In the genomic region with DNA sequence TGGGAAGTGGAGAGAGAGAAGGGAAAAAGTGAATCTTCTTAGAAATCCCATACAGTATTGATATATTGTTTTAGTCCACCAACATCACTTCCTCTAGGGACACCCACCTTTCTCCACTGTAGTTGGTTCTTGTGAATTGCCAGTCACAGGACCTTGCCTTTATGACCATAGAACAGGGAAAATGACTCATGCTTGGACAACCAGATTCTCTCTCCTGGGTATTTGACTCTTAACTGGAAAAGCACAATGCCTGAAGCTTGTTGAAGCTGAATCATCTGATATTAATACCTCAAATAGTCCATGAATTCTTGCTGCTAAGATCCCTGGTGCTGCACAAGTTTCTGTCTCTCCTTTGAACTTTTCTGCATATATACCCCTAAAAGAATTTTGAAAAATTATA, we compare ENCODE assay signal across 27 cellular contexts. TPM values are rescaled to one million over a fixed set of nuclear protein-coding genes. Genes with fewer than 3 reads are reported as not detected.
DNase-seq lines count a peak whose midpoint lies in the region; ATAC-seq, FAIRE-seq and TF ChIP-seq lines count a peak whose summit lies in the region.
"Had no signal": no experiment of that assay in that cellular context is flagged by ENCODE, and none has a peak within 500 bp of the region (broad histone marks: within the 10 kb centered on the region; RNA-seq: fewer than 3 reads in every experiment).

No MANE protein-coding gene starts in this region.

- H3K9me3 ChIP-seq in K562 (replicated peaks; ENCODE audit: control insufficient read depth, insufficient read depth, low read depth, low read length) (no peaks in the 10 kb centered on the region), hepatocyte (ENCODE audit: low read depth) (no peaks in the 10 kb centered on the region)
- H3K9me3 ChIP-seq: A549, ascending aorta, right lobe of liver, SJSA1, stomach, uterus had no signal

- in situ Hi-C loops in K562 (cut with MboI) = no loop called here

- BruUV-seq in K562 (replicated peaks; lab: Mats Ljungman, UMichigan) = no TSS peak

- TF ChIP-seq CTCF in AG04449 (IDR thresholded peaks at IDR 0.05; ENCODE audit: insufficient read depth, low read length, missing control alignments) (no peak), HFFc6 (IDR thresholded peaks at IDR 0.05) (no peak), K562 (IDR thresholded peaks at IDR 0.05 in 2 of 3, conservative IDR thresholded peaks at IDR 0.05 in 1 of 3; ENCODE audit: insufficient read depth in 2 of 3, low read depth in 1 of 3, low read length in 3 of 3) (no peak), hepatocyte (IDR thresholded peaks at IDR 0.05; ENCODE audit: poor library complexity) (no peak)

- ATAC-seq in K562 (no peak), HG02884 (IDR thresholded peaks at IDR 0.05; ENCODE audit: unreplicated experiment) (no peak), HG03378 (IDR thresholded peaks at IDR 0.05; ENCODE audit: unreplicated experiment) (no peak)
- ATAC-seq: A549, esophagus mucosa, heart right ventricle, right lobe of liver had no signal

- H3K4me3 Mint-ChIP-seq in HFFc6 = no peak overlapping the region
- H3K4me3 Mint-ChIP-seq: CD8-positive, alpha-beta memory T cell; dendritic cell treated with granulocyte-macrophage colony-stimulating factor and Interleukin-4, amounts not matched to agents 40 ng/mL and 50 ng/mL, for 4 days; neural progenitor cell had no signal

- no peaks in the 10 kb centered on the region for H3K9me1 ChIP-seq in K562 (ENCODE audit: control insufficient read depth, insufficient read depth, low read length)

- POLR2A ChIA-PET in AG04449 (lab: Yijun Ruan, JAX) (no interaction called here), K562 (lab: Yijun Ruan, JAX) (interaction anchor here (0.6 to 1.0 kb wide), 3 partner anchors 12 to 138 kb away, joined by 3 read pairs; no protein-coding TSS in a partner anchor)

- DNase-seq in AG04449 (ENCODE audit: low read depth, low spot score) = peak; percentile 12
- peak; percentile 31 for DNase-seq in HFFc6
- no peak for DNase-seq in K562 (ENCODE audit: extremely low read depth in 1 of 4, low spot score in 3 of 4)
- DNase-seq in hepatocyte (ENCODE audit: low spot score) = peak; percentile 22
- DNase-seq in NCI-H1092 treated with DMSO at 0.1 percent for 48 hours (lab: John Stamatoyannopoulos, UW) = no peak
- no peak for DNase-seq in COR-L47 (lab: John Stamatoyannopoulos, UW)
- DNase-seq: activated CD8-positive, alpha-beta memory T cell treated with anti-CD3 and anti-CD28 coated beads, Interleukin-2, amount 50 U/mL, for 4 hours; CD8-positive, alpha-beta memory T cell; GDM1; heart right ventricle; NCI-H2081; NCI-H524; right lobe of liver; stimulated activated CD4-positive, alpha-beta T cell treated with anti-CD3 and anti-CD28 coated beads, Interleukin-1b, Interleukin-23, amount 100 ng/mL, for 48 hours; stomach; T1000; uterus had no signal

- H4K20me1 ChIP-seq in K562 (replicated peaks; ENCODE audit: control insufficient read depth, insufficient read depth, low read length) (no peaks in the 10 kb centered on the region), hepatocyte (ENCODE audit: insufficient read depth, poor library complexity, severe bottlenecking) (no peaks in the 10 kb centered on the region)

- H3K79me2 ChIP-seq in K562 (ENCODE audit: control insufficient read depth, insufficient read depth, low read length) (no peaks in the 10 kb centered on the region), hepatocyte (no peaks in the 10 kb centered on the region)

- CTCF ChIA-PET in AG04449 (lab: Yijun Ruan, JAX) (no interaction called here), K562 (lab: Yijun Ruan, JAX; ENCODE audit: low intra/inter-chr PET ratio) (interaction anchor here (0.7 kb wide), 1 partner anchor 416 kb away, joined by 4 read pairs; no protein-coding TSS in a partner anchor)

- no peak overlapping the region for H3K27ac ChIP-seq in K562 (ENCODE audit: extremely low read depth, low read depth, low read length)
- no peak overlapping the region for H3K27ac ChIP-seq in hepatocyte
- H3K27ac ChIP-seq: A549, ascending aorta, heart right ventricle, neural progenitor cell, right lobe of liver, SJSA1, stomach, uterus had no signal

- no peak overlapping the region for H3K4me2 ChIP-seq in K562 (ENCODE audit: insufficient read depth, low read length)
- H3K4me2 ChIP-seq in hepatocyte = no peak overlapping the region
- H3K4me2 ChIP-seq: A549, neural progenitor cell had no signal

- H3K27me3 ChIP-seq in K562 (ENCODE audit: control insufficient read depth in 2 of 2, insufficient read depth in 2 of 2, low read length in 2 of 2) = no peaks in the 10 kb centered on the region
- no peaks in the 10 kb centered on the region for H3K27me3 ChIP-seq in hepatocyte
- H3K27me3 ChIP-seq: ascending aorta, heart right ventricle, neural progenitor cell, right lobe of liver, stomach, uterus had no signal

- no peaks in the 10 kb centered on the region for H3K4me1 Mint-ChIP-seq in HFFc6 (ENCODE audit: low read depth)
- H3K4me1 Mint-ChIP-seq: CD8-positive, alpha-beta memory T cell; neural progenitor cell had no signal

- H3K36me3 Mint-ChIP-seq in HFFc6 (ENCODE audit: low read depth) = no peaks in the 10 kb centered on the region
- H3K36me3 Mint-ChIP-seq: neural progenitor cell had no signal

- no peak overlapping the region for H3K4me3 ChIP-seq in AG04449 (ENCODE audit: low read depth, low read length)
- H3K4me3 ChIP-seq in K562 = no peak overlapping the region
- H3K4me3 ChIP-seq in hepatocyte = no peak overlapping the region
- H3K4me3 ChIP-seq: A549, ascending aorta, heart right ventricle, neural progenitor cell, right lobe of liver, SJSA1, stomach, uterus had no signal

- H3K36me3 ChIP-seq in K562 (ENCODE audit: control insufficient read depth, insufficient read depth, low read length) (no peaks in the 10 kb centered on the region), hepatocyte (replicated peaks; ENCODE audit: insufficient read depth, low read depth) (no peaks in the 10 kb centered on the region)
- H3K36me3 ChIP-seq: ascending aorta, heart right ventricle, neural progenitor cell, right lobe of liver, SJSA1, stomach, uterus had no signal

- no peaks in the 10 kb centered on the region for H3K9me3 Mint-ChIP-seq in HFFc6
- H3K9me3 Mint-ChIP-seq: dendritic cell treated with granulocyte-macrophage colony-stimulating factor and Interleukin-4, amounts not matched to agents 40 ng/mL and 50 ng/mL, for 4 days; neural progenitor cell had no signal

- FAIRE-seq in K562 (lab: Jason Lieb, UNC) = no peak
- FAIRE-seq: A549, GM12892, keratinocyte had no signal

- TF ChIP-seq POLR2A in K562 (conservative IDR thresholded peaks at IDR 0.05) = no peak

- TF ChIP-seq RAD21 in K562 (CRISPR knock-in tag; conservative IDR thresholded peaks at IDR 0.05 in 1 of 2, IDR thresholded peaks at IDR 0.05 in 1 of 2) = no peak

- H2AFZ ChIP-seq in K562 (ENCODE audit: low read depth, low read length) (no peak overlapping the region), hepatocyte (no peak overlapping the region)
- H2AFZ ChIP-seq: neural progenitor cell had no signal

- intact Hi-C loops in K562 (cut with micrococcal nuclease) = no loop called here

- no peaks in the 10 kb centered on the region for H3K4me1 ChIP-seq in K562 (replicated peaks in 1 of 2; ENCODE audit: control insufficient read depth in 2 of 2, insufficient read depth in 2 of 2, low read length in 2 of 2)
- no peaks in the 10 kb centered on the region for H3K4me1 ChIP-seq in hepatocyte (ENCODE audit: insufficient read depth)
- H3K4me1 ChIP-seq: A549, ascending aorta, heart right ventricle, neural progenitor cell, right lobe of liver, SJSA1, stomach, uterus had no signal

- H3K27me3 Mint-ChIP-seq in HFFc6 (ENCODE audit: insufficient read depth) = peaks cover 9% of the 10 kb centered on the region

- no peak overlapping the region for H3K9ac ChIP-seq in K562 (ENCODE audit: insufficient read depth in 1 of 2, low read depth in 2 of 2, low read length in 2 of 2)
- H3K9ac ChIP-seq: neural progenitor cell had no signal

- TF ChIP-seq EP300 in K562 (IDR thresholded peaks at IDR 0.05; ENCODE audit: low read length) = no peak

- no peak overlapping the region for H3K27ac Mint-ChIP-seq in HFFc6
- H3K27ac Mint-ChIP-seq: CD8-positive, alpha-beta memory T cell; dendritic cell treated with granulocyte-macrophage colony-stimulating factor and Interleukin-4, amounts not matched to agents 40 ng/mL and 50 ng/mL, for 4 days; neural progenitor cell had no signal

- H3K9me2 ChIP-seq in hepatocyte (replicated peaks; ENCODE audit: insufficient read depth) = no peaks in the 10 kb centered on the region

TF ChIP-seq in K562, 482 proteins besides CTCF, POLR2A, EP300 and RAD21 (continues in another document):
- TF ChIP-seq, protein P1, sequence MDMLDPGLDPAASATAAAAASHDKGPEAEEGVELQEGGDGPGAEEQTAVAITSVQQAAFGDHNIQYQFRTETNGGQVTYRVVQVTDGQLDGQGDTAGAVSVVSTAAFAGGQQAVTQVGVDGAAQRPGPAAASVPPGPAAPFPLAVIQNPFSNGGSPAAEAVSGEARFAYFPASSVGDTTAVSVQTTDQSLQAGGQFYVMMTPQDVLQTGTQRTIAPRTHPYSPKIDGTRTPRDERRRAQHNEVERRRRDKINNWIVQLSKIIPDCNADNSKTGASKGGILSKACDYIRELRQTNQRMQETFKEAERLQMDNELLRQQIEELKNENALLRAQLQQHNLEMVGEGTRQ (CRISPR knock-in tag; IDR thresholded peaks at IDR 0.05) = no peak
- TF ChIP-seq FOSL1 (tag; conservative IDR thresholded peaks at IDR 0.05) = 0 out of 2 replicates have a peak, but pooled peaks have one; percentile 35

RNA-seq across cellular contexts. Expression of gene DCLK3, which starts 32.5 kb away (rescaled TPM):
- not detected for total RNA-seq in HFFc6 (2021; fragmentation: NEBNext Ultra II Directional; extraction: Animal tissue kit (Norgen Biotek cat#: 25700))
- not detected in 2 replicates for total RNA-seq in K562 (2011; cell fraction: chromatin; rRNA removed; ENCODE audit: low replicate concordance)
- total RNA-seq in K562 (2011; cell fraction: nucleolus; rRNA removed) = not detected in 2 replicates
- total RNA-seq in K562 (2011; cell fraction: nucleoplasm; rRNA removed) = not detected in 2 replicates
- total RNA-seq in K562 (2014; rRNA removed) = not detected in 2 replicates
- not detected in 2 replicates for total RNA-seq in K562 (2014; rRNA removed; fragmentation: Illumina TruSeq; extraction: Trizol)
- total RNA-seq in K562 (2015; rRNA removed; fragmentation: Illumina TruSeq; extraction: Trizol) = not detected in 2 replicates
- not detected in 2 replicates for total RNA-seq in K562 (2021)
- polyA plus RNA-seq in K562 (2011; rRNA removed) = not detected in 2 replicates
- not detected in 2 replicates for polyA plus RNA-seq in K562 (2011; cell fraction: cytosol; rRNA removed)
- polyA plus RNA-seq in K562 (2011; cell fraction: nucleus; rRNA removed) = not detected in 2 replicates
- polyA plus RNA-seq in K562 (2012) = not detected in 2 replicates
- not detected in 2 replicates for polyA plus RNA-seq in K562 (2014; fragmentation: Illumina TruSeq; extraction: Trizol)
- not detected for polyA plus RNA-seq in K562 (2014; fragmentation: Nextera tagmentation; extraction: Ambion mirVana)
- not detected in 2 replicates for polyA plus RNA-seq in K562 (2014; rRNA removed)
- not detected in 2 replicates for polyA minus RNA-seq in K562 (2011; rRNA and poly(A)+ RNA removed)
- polyA minus RNA-seq in K562 (2011; cell fraction: cytosol; rRNA and poly(A)+ RNA removed) = not detected in 2 replicates
- not detected in 2 replicates for polyA minus RNA-seq in K562 (2011; cell fraction: nucleus; rRNA and poly(A)+ RNA removed)
- 0.07 TPM in 1 of 2 replicates, not detected in the other for total RNA-seq in hepatocyte
- not detected in 2 replicates for polyA plus RNA-seq in hepatocyte
- total RNA-seq: ascending aorta; CD8-positive, alpha-beta memory T cell; SJSA1 had no signal
- polyA plus RNA-seq: A549; CD8-positive, alpha-beta memory T cell; keratinocyte; stomach had no signal

Comparison
In these comparisons a context has a peak if more than half of its experiments do, and no peak if none do; other contexts are left out.
1. DNase-seq: peak in AG04449 (single experiment), HFFc6 (single experiment) and hepatocyte (single experiment); none in K562 (0 of 4), NCI-H1092 treated with DMSO at 0.1 percent for 48 hours (single experiment) and COR-L47 (single experiment).